ENCODE assay signal across 1 cellular context in the genomic region with DNA sequence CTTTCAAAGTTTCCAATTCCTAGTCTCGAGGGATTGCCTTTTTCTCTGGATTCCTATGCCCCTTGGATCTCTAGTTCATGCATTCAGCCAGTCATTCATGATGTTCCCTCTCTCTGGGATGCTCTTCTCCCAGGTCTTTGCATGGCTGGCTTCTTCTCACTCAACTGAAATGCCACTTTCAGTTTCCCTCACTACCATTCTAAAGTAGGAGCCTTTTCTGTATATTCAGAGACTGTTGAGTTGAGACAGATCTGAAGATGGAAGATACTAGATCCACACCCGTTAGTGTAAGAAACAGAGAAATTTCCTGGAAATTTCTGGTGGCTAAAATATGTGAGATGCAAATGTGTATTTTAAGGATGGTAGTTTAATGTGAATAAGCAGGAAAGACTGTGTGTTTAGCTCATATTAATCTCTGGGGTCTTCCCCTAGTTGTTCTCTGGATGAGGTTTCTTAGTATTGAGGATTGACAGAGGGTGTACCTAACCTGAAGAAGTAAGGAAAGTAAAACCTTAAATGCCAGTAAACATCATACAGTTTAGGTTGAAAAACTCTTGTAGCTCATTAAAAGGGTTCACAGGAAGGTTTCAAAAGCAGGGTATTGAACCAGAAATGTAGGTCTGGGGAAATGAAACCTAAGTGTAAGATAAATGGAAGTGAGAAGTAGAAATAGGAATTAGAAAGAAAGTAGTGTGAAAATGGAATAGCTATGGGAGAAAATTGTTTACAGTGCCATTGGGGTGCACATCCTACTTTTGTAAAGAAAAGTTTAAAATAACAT.
TF ChIP-seq lines count a peak whose summit lies in the region.

No MANE protein-coding gene starts in this region.

TF ChIP-seq in GM23338, 12 proteins besides CTCF, POLR2A, EP300 and RAD21 (continued from another document):
- TF ChIP-seq ZNF462 (CRISPR knock-in tag; IDR thresholded peaks at IDR 0.05) (no peak), NANOG (IDR thresholded peaks at IDR 0.05; ENCODE audit: borderline replicate concordance) (no peak), JUNB (IDR thresholded peaks at IDR 0.05; ENCODE audit: unreplicated experiment) (no peak), STAT1 (IDR thresholded peaks at IDR 0.05; ENCODE audit: unreplicated experiment) (no peak), EZH2 (IDR thresholded peaks at IDR 0.05; ENCODE audit: low read depth, unreplicated experiment) (no peak)
- TF ChIP-seq, protein P1, sequence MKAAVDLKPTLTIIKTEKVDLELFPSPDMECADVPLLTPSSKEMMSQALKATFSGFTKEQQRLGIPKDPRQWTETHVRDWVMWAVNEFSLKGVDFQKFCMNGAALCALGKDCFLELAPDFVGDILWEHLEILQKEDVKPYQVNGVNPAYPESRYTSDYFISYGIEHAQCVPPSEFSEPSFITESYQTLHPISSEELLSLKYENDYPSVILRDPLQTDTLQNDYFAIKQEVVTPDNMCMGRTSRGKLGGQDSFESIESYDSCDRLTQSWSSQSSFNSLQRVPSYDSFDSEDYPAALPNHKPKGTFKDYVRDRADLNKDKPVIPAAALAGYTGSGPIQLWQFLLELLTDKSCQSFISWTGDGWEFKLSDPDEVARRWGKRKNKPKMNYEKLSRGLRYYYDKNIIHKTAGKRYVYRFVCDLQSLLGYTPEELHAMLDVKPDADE (IDR thresholded peaks at IDR 0.05) = no peak
